25 cellular contexts compared by ENCODE assay signal in the genomic region with DNA sequence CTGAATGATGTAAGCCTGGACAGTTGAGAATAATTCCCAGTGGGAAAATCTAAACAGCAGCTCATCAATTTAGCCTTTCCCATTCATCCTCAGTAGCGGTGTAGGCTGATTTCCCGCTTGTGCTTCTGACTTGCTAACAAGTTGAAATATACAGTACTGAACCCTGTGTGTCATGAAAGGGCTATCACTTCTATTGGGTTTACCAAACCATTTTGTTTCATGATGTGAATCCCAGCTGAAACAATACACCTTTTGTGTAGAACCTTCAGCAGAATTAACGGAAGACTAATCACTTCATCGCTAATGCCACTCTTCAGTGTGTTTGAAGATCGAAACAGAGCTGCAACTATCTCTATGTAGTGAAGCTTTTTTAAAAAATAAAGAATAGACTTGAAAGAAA.
DNase-seq lines count a peak whose midpoint lies in the region; ATAC-seq, FAIRE-seq and TF ChIP-seq lines count a peak whose summit lies in the region.
"Had no signal": no experiment of that assay in that cellular context is flagged by ENCODE, and none has a peak within 500 bp of the region (broad histone marks: within the 10 kb centered on the region; RNA-seq: fewer than 3 reads in every experiment).

No MANE protein-coding gene starts in this region.

- peaks cover 6% of the 10 kb centered on the region for H3K4me1 Mint-ChIP-seq in WTC11
- H3K4me1 Mint-ChIP-seq: CD4-positive, CD25-positive, alpha-beta regulatory T cell; immature natural killer cell; stimulated activated naive B cell treated with anti-CD40 and anti-IgM and Interleukin-4, amounts not matched to agents 10 μg/mL and 1 μg/mL and 100 μg/mL, for 72 hours had no signal

- ATAC-seq in WTC11, result no peak
- ATAC-seq: effector memory CD8-positive, alpha-beta T cell; esophagus mucosa; foreskin keratinocyte; left lung; SK-N-SH treated with all-trans-retinoic acid at 6 μM for 48 hours; stimulated activated naive B cell treated with anti-CD40 and anti-IgM and Interleukin-4, amounts not matched to agents 10 μg/mL and 1 μg/mL and 100 μg/mL, for 72 hours had no signal

- FAIRE-seq in HTR-8/SVneo (lab: Jason Lieb, UNC), result no peak
- FAIRE-seq: GM19239 had no signal

- POLR2A ChIA-PET in WTC11 (lab: Charles Lee), result no interaction called here

- H3K4me3 Mint-ChIP-seq in WTC11, result no peak overlapping the region
- H3K4me3 Mint-ChIP-seq: CD4-positive, CD25-positive, alpha-beta regulatory T cell; effector memory CD8-positive, alpha-beta T cell; immature natural killer cell; stimulated activated naive B cell treated with anti-CD40 and anti-IgM and Interleukin-4, amounts not matched to agents 10 μg/mL and 1 μg/mL and 100 μg/mL, for 72 hours; T-helper 2 cell treated with Interferon-gamma antibody and Interleukin-4, amounts not matched to agents 5 μg/mL and 100 μg/mL, for 36 hours had no signal

- DNase-seq in NCI-H146 (lab: John Stamatoyannopoulos, UW) (peak; percentile 80), NCI-H345 treated with DMSO at 0.1 percent for 48 hours (lab: John Stamatoyannopoulos, UW; ENCODE audit: unreplicated experiment) (peak; percentile 70), WTC11 (ENCODE audit: low spot score) (no peak), retina (peak; percentile 38), HTR-8/SVneo (ENCODE audit: insufficient read length, low spot score) (no peak)
- no peak for DNase-seq in activated T-cell treated with anti-CD3 and anti-CD28 coated beads, Interleukin-2, amount 50 U/mL, for 48 hours
- no peak for DNase-seq in stimulated activated CD8-positive, alpha-beta memory T cell treated with anti-CD3 and anti-CD28 coated beads, Interleukin-4, amount 100 ng/mL, for 48 hours
- DNase-seq: activated CD4-positive, alpha-beta T cell treated with anti-CD3 and anti-CD28 coated beads, Interleukin-2, amount 50 U/mL, for 1 hour; activated naive CD4-positive, alpha-beta T cell treated with anti-CD3 and anti-CD28 coated beads, Interleukin-2, amount 50 U/mL, for 16 hours; CD4-positive, CD25-positive, alpha-beta regulatory T cell; colonic mucosa; DMS 273 treated with DMSO at 0.1 percent for 48 hours; effector memory CD8-positive, alpha-beta T cell; foreskin keratinocyte; immature natural killer cell; left lung; mesendoderm; NCI-H1694; NCI-H446 treated with DMSO at 0.1 percent for 48 hours; stimulated activated CD4-positive, alpha-beta T cell treated with anti-CD3 and anti-CD28 coated beads, Interleukin-2, amount 100 ng/mL, for 48 hours; stimulated activated naive B cell treated with anti-CD40 and anti-IgM and Interleukin-4, amounts not matched to agents 10 μg/mL and 1 μg/mL and 100 μg/mL, for 72 hours had no signal

- CTCF ChIA-PET in WTC11 (lab: Charles Lee), result interaction anchor here (0.7 to 2.8 kb wide), 3 partner anchors 396 to 1161 kb away, joined by 3 to 14 read pairs (median 4); no protein-coding TSS in a partner anchor

- H3K36me3 Mint-ChIP-seq in WTC11, result no peaks in the 10 kb centered on the region

- no peaks in the 10 kb centered on the region for H3K9me3 Mint-ChIP-seq in WTC11
- H3K9me3 Mint-ChIP-seq: CD4-positive, CD25-positive, alpha-beta regulatory T cell; effector memory CD8-positive, alpha-beta T cell; immature natural killer cell; stimulated activated naive B cell treated with anti-CD40 and anti-IgM and Interleukin-4, amounts not matched to agents 10 μg/mL and 1 μg/mL and 100 μg/mL, for 72 hours; T-helper 2 cell treated with Interferon-gamma antibody and Interleukin-4, amounts not matched to agents 5 μg/mL and 100 μg/mL, for 36 hours had no signal

- 0 out of 2 replicates have a peak overlapping the region, but pooled peaks have one; percentile 49 for H3K27ac Mint-ChIP-seq in WTC11
- H3K27ac Mint-ChIP-seq: CD4-positive, CD25-positive, alpha-beta regulatory T cell; effector memory CD8-positive, alpha-beta T cell; immature natural killer cell; stimulated activated naive B cell treated with anti-CD40 and anti-IgM and Interleukin-4, amounts not matched to agents 10 μg/mL and 1 μg/mL and 100 μg/mL, for 72 hours; T-helper 2 cell treated with Interferon-gamma antibody and Interleukin-4, amounts not matched to agents 5 μg/mL and 100 μg/mL, for 36 hours had no signal

- TF ChIP-seq CTCF in WTC11 (IDR thresholded peaks at IDR 0.05), result no peak

- H3K27me3 Mint-ChIP-seq in WTC11 (ENCODE audit: low read depth), result no peaks in the 10 kb centered on the region
- H3K27me3 Mint-ChIP-seq: CD4-positive, CD25-positive, alpha-beta regulatory T cell; effector memory CD8-positive, alpha-beta T cell; stimulated activated naive B cell treated with anti-CD40 and anti-IgM and Interleukin-4, amounts not matched to agents 10 μg/mL and 1 μg/mL and 100 μg/mL, for 72 hours had no signal

TF ChIP-seq in WTC11, 78 proteins besides CTCF, POLR2A, EP300 and RAD21:
- TF ChIP-seq, protein P1, sequence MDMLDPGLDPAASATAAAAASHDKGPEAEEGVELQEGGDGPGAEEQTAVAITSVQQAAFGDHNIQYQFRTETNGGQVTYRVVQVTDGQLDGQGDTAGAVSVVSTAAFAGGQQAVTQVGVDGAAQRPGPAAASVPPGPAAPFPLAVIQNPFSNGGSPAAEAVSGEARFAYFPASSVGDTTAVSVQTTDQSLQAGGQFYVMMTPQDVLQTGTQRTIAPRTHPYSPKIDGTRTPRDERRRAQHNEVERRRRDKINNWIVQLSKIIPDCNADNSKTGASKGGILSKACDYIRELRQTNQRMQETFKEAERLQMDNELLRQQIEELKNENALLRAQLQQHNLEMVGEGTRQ (CRISPR knock-in tag; IDR thresholded peaks at IDR 0.05), result no peak
- no peak for TF ChIP-seq JAZF1 (CRISPR knock-in tag; IDR thresholded peaks at IDR 0.05)
- no peak for TF ChIP-seq ESRRA (CRISPR knock-in tag; IDR thresholded peaks at IDR 0.05; ENCODE audit: borderline replicate concordance)
- TF ChIP-seq OVOL2 (CRISPR knock-in tag; IDR thresholded peaks at IDR 0.05; ENCODE audit: borderline replicate concordance), result no peak
- no peak for TF ChIP-seq RELA (CRISPR knock-in tag; IDR thresholded peaks at IDR 0.05; ENCODE audit: borderline replicate concordance)
- TF ChIP-seq, protein P2, sequence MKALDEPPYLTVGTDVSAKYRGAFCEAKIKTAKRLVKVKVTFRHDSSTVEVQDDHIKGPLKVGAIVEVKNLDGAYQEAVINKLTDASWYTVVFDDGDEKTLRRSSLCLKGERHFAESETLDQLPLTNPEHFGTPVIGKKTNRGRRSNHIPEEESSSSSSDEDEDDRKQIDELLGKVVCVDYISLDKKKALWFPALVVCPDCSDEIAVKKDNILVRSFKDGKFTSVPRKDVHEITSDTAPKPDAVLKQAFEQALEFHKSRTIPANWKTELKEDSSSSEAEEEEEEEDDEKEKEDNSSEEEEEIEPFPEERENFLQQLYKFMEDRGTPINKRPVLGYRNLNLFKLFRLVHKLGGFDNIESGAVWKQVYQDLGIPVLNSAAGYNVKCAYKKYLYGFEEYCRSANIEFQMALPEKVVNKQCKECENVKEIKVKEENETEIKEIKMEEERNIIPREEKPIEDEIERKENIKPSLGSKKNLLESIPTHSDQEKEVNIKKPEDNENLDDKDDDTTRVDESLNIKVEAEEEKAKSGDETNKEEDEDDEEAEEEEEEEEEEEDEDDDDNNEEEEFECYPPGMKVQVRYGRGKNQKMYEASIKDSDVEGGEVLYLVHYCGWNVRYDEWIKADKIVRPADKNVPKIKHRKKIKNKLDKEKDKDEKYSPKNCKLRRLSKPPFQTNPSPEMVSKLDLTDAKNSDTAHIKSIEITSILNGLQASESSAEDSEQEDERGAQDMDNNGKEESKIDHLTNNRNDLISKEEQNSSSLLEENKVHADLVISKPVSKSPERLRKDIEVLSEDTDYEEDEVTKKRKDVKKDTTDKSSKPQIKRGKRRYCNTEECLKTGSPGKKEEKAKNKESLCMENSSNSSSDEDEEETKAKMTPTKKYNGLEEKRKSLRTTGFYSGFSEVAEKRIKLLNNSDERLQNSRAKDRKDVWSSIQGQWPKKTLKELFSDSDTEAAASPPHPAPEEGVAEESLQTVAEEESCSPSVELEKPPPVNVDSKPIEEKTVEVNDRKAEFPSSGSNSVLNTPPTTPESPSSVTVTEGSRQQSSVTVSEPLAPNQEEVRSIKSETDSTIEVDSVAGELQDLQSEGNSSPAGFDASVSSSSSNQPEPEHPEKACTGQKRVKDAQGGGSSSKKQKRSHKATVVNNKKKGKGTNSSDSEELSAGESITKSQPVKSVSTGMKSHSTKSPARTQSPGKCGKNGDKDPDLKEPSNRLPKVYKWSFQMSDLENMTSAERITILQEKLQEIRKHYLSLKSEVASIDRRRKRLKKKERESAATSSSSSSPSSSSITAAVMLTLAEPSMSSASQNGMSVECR (CRISPR knock-in tag; IDR thresholded peaks at IDR 0.05; ENCODE audit: borderline replicate concordance), result no peak
- TF ChIP-seq, protein P3, sequence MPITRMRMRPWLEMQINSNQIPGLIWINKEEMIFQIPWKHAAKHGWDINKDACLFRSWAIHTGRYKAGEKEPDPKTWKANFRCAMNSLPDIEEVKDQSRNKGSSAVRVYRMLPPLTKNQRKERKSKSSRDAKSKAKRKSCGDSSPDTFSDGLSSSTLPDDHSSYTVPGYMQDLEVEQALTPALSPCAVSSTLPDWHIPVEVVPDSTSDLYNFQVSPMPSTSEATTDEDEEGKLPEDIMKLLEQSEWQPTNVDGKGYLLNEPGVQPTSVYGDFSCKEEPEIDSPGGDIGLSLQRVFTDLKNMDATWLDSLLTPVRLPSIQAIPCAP (CRISPR knock-in tag; IDR thresholded peaks at IDR 0.05), result no peak
- TF ChIP-seq ZNF232 (CRISPR knock-in tag; IDR thresholded peaks at IDR 0.05), result no peak
- TF ChIP-seq, protein P4, sequence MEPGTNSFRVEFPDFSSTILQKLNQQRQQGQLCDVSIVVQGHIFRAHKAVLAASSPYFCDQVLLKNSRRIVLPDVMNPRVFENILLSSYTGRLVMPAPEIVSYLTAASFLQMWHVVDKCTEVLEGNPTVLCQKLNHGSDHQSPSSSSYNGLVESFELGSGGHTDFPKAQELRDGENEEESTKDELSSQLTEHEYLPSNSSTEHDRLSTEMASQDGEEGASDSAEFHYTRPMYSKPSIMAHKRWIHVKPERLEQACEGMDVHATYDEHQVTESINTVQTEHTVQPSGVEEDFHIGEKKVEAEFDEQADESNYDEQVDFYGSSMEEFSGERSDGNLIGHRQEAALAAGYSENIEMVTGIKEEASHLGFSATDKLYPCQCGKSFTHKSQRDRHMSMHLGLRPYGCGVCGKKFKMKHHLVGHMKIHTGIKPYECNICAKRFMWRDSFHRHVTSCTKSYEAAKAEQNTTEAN (CRISPR knock-in tag; IDR thresholded peaks at IDR 0.05), result no peak
- no peak for TF ChIP-seq ELF4 (CRISPR knock-in tag; IDR thresholded peaks at IDR 0.05; ENCODE audit: low read depth)
- TF ChIP-seq NFATC4 (CRISPR knock-in tag; IDR thresholded peaks at IDR 0.05), result no peak

Comparison
In these comparisons a context has a peak if more than half of its experiments do, and no peak if none do; other contexts are left out.
1. DNase-seq: peak in NCI-H146 (single experiment), NCI-H345 treated with DMSO at 0.1 percent for 48 hours (single experiment) and retina (single experiment); none in WTC11 (single experiment), activated T-cell treated with anti-CD3 and anti-CD28 coated beads, Interleukin-2, amount 50 U/mL, for 48 hours (0 of 2), stimulated activated CD8-positive, alpha-beta memory T cell treated with anti-CD3 and anti-CD28 coated beads, Interleukin-4, amount 100 ng/mL, for 48 hours (single experiment) and HTR-8/SVneo (single experiment).